Comparison of ENCODE assay signal across 5 cellular contexts in the genomic region with DNA sequence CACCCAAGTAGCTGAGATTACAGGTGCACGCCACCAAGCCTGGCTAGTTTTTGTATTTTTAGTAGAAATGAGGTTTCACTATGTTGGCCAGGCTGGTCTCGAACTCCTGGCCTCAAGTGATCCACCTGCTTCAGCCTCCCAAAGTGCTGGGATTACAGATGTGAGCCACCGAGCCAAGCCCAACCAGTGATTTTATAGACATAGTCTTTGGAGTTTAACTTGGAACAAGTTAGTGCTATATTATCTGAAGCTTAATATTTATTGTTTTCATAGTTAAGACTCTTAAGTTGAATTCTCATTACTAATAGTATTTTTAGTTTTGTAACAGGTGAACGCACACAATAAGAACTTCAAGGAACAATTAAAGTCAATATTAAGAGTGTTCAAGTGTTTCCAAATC.
DNase-seq lines count a peak whose midpoint lies in the region; TF ChIP-seq lines count a peak whose summit lies in the region.
"Not testable (repeated sequence)": the region's sequence is repeated elsewhere in the genome, so short reads cannot be mapped to it uniquely, and the experiment has no call there.

No MANE protein-coding gene starts in this region.

- 43 to 74% (median 47%) methylated on average over 4 of the region's 4 CpGs for WGBS in stomach, 5 donors

- H3K27me3 ChIP-seq in stomach: peaks cover 0 to 10% (median 0%) of the 10 kb centered on the region in 3 donors

- not testable (repeated sequence) for H3K36me3 ChIP-seq in HEK293 (ENCODE audit: control insufficient read depth in 2 of 2, insufficient read depth in 1 of 2, low read length in 2 of 2); stomach

- not testable (repeated sequence) for H3K4me1 ChIP-seq in HEK293 (ENCODE audit: control insufficient read depth, insufficient read depth, low read length); stomach

- H3K27ac ChIP-seq in 22Rv1 (peak overlapping the region; percentile 32), C4-2B (peak overlapping the region; percentile 68), stomach (peak overlapping the region in 2 of 5 donors; percentile 17 to 33)
- H3K27ac ChIP-seq in HEK293 (ENCODE audit: extremely low read depth, low read depth, low read length): not testable (repeated sequence)

- POLR2A ChIA-PET in HEK293 (lab: Yijun Ruan, JAX): not testable (repeated sequence)

- not testable (repeated sequence) for H3K4me3 ChIP-seq in HEK293 (ENCODE audit: low read depth, low read length); LNCaP clone FGC (ENCODE audit: low read depth, low read length); stomach

- not testable (repeated sequence) for TF ChIP-seq POLR2A in stomach (IDR thresholded peaks at IDR 0.05)

- intact Hi-C loops in stomach (cut with DNase I; ENCODE audit: low total_unique reads): not testable (repeated sequence)

- TF ChIP-seq CTCF in 22Rv1 (IDR thresholded peaks at IDR 0.05); C4-2B (conservative IDR thresholded peaks at IDR 0.05); HEK293 (tag by site-specific recombination; IDR thresholded peaks at IDR 0.05); LNCaP clone FGC (IDR thresholded peaks at IDR 0.05; ENCODE audit: control insufficient read depth, extremely low read depth, insufficient read depth); stomach (IDR thresholded peaks at IDR 0.05): not testable (repeated sequence)

- not testable (repeated sequence) for H3K9me3 ChIP-seq in HEK293 (ENCODE audit: control insufficient read depth, insufficient read depth, low read depth, low read length); stomach

- not testable (repeated sequence) for TF ChIP-seq EP300 in stomach (IDR thresholded peaks at IDR 0.05)

- DNase-seq in LNCaP clone FGC (ENCODE audit: low read depth) (peak; percentile 62), stomach (peak; percentile 40)

- CTCF ChIA-PET in HEK293 (lab: Yijun Ruan, JAX): not testable (repeated sequence)

TF ChIP-seq in HEK293, 187 proteins besides CTCF, POLR2A, EP300 and RAD21:
- TF ChIP-seq, protein P1, sequence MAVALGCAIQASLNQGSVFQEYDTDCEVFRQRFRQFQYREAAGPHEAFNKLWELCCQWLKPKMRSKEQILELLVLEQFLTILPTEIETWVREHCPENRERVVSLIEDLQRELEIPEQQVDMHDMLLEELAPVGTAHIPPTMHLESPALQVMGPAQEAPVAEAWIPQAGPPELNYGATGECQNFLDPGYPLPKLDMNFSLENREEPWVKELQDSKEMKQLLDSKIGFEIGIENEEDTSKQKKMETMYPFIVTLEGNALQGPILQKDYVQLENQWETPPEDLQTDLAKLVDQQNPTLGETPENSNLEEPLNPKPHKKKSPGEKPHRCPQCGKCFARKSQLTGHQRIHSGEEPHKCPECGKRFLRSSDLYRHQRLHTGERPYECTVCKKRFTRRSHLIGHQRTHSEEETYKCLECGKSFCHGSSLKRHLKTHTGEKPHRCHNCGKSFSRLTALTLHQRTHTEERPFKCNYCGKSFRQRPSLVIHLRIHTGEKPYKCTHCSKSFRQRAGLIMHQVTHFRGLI (tag by site-specific recombination; IDR thresholded peaks at IDR 0.05): peak; percentile 85
